In the genomic region with DNA sequence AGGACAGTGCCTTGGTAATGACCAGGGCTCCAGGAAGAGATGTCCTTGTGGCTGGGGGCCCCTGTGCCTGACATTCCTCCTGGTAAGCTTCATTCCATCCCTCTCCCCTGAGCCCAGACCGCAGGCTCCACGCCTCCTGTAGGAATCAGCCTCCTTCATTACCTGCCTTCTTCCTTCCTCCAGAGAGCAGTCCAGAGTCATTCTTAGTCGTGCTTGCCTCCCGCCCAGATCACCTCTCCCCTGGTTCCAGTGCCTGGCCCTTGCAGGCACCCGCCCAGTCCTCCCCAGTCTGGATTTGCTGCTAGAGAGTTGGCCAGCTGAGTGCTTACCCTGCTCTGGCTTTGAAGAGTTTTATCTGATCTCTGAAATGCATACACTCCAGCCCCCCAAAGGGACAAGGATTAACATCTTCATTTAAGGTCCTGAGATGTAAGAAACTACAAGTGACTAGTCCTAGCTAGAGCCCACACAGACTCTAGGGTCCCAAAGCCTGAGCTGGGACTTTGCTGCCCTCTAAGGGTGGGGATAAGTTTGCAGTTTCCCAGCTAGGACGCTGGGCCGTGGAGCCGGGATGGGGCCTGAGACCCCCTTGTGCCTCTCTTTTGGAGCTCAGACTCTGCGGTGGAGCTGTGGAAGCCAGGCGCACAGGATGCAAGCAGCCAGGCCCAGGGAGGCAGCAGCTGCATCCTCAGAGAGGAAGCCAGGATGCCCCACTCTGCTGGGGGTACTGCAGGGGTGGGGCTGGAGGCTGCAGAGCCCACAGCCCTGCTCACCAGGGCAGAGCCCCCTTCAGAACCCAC, we compare ENCODE assay signal across 6 cellular contexts. TPM values are rescaled to one million over a fixed set of nuclear protein-coding genes. Genes with fewer than 3 reads are reported as not detected.
DNase-seq lines count a peak whose midpoint lies in the region; ATAC-seq and TF ChIP-seq lines count a peak whose summit lies in the region.

No MANE protein-coding gene starts in this region.

- CTCF ChIA-PET in PC-9 (lab: Charles Lee), result interaction anchor here (0.5 to 3.2 kb wide), 16 partner anchors 11 to 361 kb away, joined by 3 to 24 read pairs (median 6); a partner anchor contains a TSS

- POLR2A ChIA-PET in PC-9 (lab: Charles Lee; ENCODE audit: unreplicated experiment), result interaction anchor here (0.6 to 1.2 kb wide), 10 partner anchors 11 to 333 kb away, joined by 4 to 14 read pairs (median 5); a partner anchor contains a TSS

- peak; percentile 89 to 90 for DNase-seq in PC-9
- peak; percentile 76 for DNase-seq in dermis blood vessel endothelial cell
- DNase-seq in sciatic nerve (ENCODE audit: low spot score), result no peak
- DNase-seq in NCI-H1436 (lab: John Stamatoyannopoulos, UW), result no peak
- no peak for DNase-seq in OCI-M2 (lab: John Stamatoyannopoulos, UW; ENCODE audit: unreplicated experiment)

- no peaks in the 10 kb centered on the region for H3K27me3 ChIP-seq in PC-9 (ENCODE audit: insufficient read depth, low read depth)

- no peaks in the 10 kb centered on the region for H4K20me1 ChIP-seq in PC-9 (ENCODE audit: insufficient read depth)

- no peaks in the 10 kb centered on the region for H3K9me3 ChIP-seq in PC-9 (ENCODE audit: insufficient read depth, low read depth)

- no peaks in the 10 kb centered on the region for H3K9me2 ChIP-seq in PC-9 (ENCODE audit: insufficient read depth)

- peak overlapping the region; percentile 61 for H3K27ac ChIP-seq in PC-9

- H3K4me3 ChIP-seq in PC-9, result peak overlapping the region; percentile 57; the same call in 1 of the 2 replicates

- ATAC-seq in GM18868 (IDR thresholded peaks at IDR 0.05; ENCODE audit: unreplicated experiment) (peak; percentile 57), sciatic nerve (peak; percentile 23)

- no peak overlapping the region for H2AFZ ChIP-seq in PC-9

- BruUV-seq in PC-9 (replicated peaks; lab: Mats Ljungman, UMichigan), result TSS peak; percentile 25

- H3F3A ChIP-seq in PC-9 (ENCODE audit: insufficient read depth, low read depth), result peaks cover 45% of the 10 kb centered on the region

- peak; percentile 94 for TF ChIP-seq CTCF in PC-9 (conservative IDR thresholded peaks at IDR 0.05)

- peak overlapping the region; percentile 88 for H3K4me2 ChIP-seq in PC-9

- H3K79me2 ChIP-seq in PC-9 (ENCODE audit: low read depth), result peaks cover 15% of the 10 kb centered on the region; the same call in 1 of the 2 replicates

- peaks cover 6% of the 10 kb centered on the region; the same call in 1 of the 2 replicates for H3K36me3 ChIP-seq in PC-9 (ENCODE audit: low read depth)

- peaks cover 56% of the 10 kb centered on the region for H3K4me1 ChIP-seq in PC-9 (replicated peaks; ENCODE audit: insufficient read depth)

- intact Hi-C loops in PC-9 (cut with micrococcal nuclease; ENCODE audit: unreplicated experiment) (loop anchor here (1.0 to 5.0 kb wide), 6 partner anchors 10 to 370 kb away; a partner anchor contains a TSS), sciatic nerve (cut with DNase I) (loop anchor here (5.0 kb wide), 1 partner anchor 77 kb away; no protein-coding TSS in a partner anchor)

RNA-seq across cellular contexts. Expression of a gene that starts 1.6 kb away (rescaled TPM):
- total RNA-seq in PC-9 (2021) (71.5 and 90.4 TPM in 2 replicates), dermis blood vessel endothelial cell (34.7 and 36.6 TPM in 2 replicates), sciatic nerve (132 TPM)

RNA-seq across cellular contexts. Expression of a gene that starts 10.6 kb away (rescaled TPM):
- total RNA-seq in PC-9 (2021), result 61.1 and 65.9 TPM in 2 replicates
- total RNA-seq in dermis blood vessel endothelial cell, result 29.8 and 33.6 TPM in 2 replicates
- total RNA-seq in sciatic nerve, result 52.3 TPM

RNA-seq across cellular contexts. Expression of a gene that starts 10.8 kb away (rescaled TPM):
- total RNA-seq in PC-9 (2021), result 20.4 and 24.1 TPM in 2 replicates
- 52.6 and 64.2 TPM in 2 replicates for total RNA-seq in dermis blood vessel endothelial cell
- 35.7 TPM for total RNA-seq in sciatic nerve

RNA-seq across cellular contexts. Expression of a gene that starts 44.6 kb away (rescaled TPM):
- 72.3 and 85.2 TPM in 2 replicates for total RNA-seq in PC-9 (2021)
- 59.2 and 71.9 TPM in 2 replicates for total RNA-seq in dermis blood vessel endothelial cell
- 44.3 TPM for total RNA-seq in sciatic nerve

Comparison
In these comparisons a context has a peak if more than half of its experiments do, and no peak if none do; other contexts are left out.
1. DNase-seq: peak in PC-9 (2 of 2) and dermis blood vessel endothelial cell (single experiment); none in sciatic nerve (single experiment), NCI-H1436 (single experiment) and OCI-M2 (single experiment).